In genomic region chr9:136330406-136330990, GRCh38 we compare ENCODE assay signal across 18 cellular contexts. TPM values are rescaled to one million over a fixed set of nuclear protein-coding genes. Genes with fewer than 3 reads are reported as not detected.
DNase-seq lines count a peak whose midpoint lies in the region; ATAC-seq and TF ChIP-seq lines count a peak whose summit lies in the region.
"Had no signal": no experiment of that assay in that cellular context is flagged by ENCODE, and none has a peak within 500 bp of the region (broad histone marks: within the 10 kb centered on the region; RNA-seq: fewer than 3 reads in every experiment).

No MANE protein-coding gene starts in this region.

- POLR2A ChIA-PET in AG04450 (lab: Yijun Ruan, JAX): no interaction called here

- TF ChIP-seq CTCF in AG04450 (IDR thresholded peaks at IDR 0.05; ENCODE audit: low read depth, low read length) (no peak), HFFc6 (IDR thresholded peaks at IDR 0.05) (no peak), choroid plexus epithelial cell (conservative IDR thresholded peaks at IDR 0.05; ENCODE audit: low read depth, low read length) (no peak), neural crest cell (conservative IDR thresholded peaks at IDR 0.05) (no peak)

- H3K36me3 Mint-ChIP-seq in HFFc6 (ENCODE audit: low read depth) (no peaks in the 10 kb centered on the region; the same call in 1 of the 2 replicates), neural crest cell (ENCODE audit: low read depth) (no peaks in the 10 kb centered on the region)
- H3K36me3 Mint-ChIP-seq: CD8-positive, alpha-beta memory T cell had no signal

- H3K27me3 Mint-ChIP-seq in HFFc6 (ENCODE audit: insufficient read depth) (no peaks in the 10 kb centered on the region; the same call in none of the 2 replicates), neural crest cell (ENCODE audit: low read depth) (peaks cover 3% of the 10 kb centered on the region)
- H3K27me3 Mint-ChIP-seq: CD8-positive, alpha-beta memory T cell had no signal

- H3K27ac ChIP-seq in AG04450 (ENCODE audit: low read depth, low read length): no peak overlapping the region
- H3K27ac ChIP-seq: Peyer's patch had no signal

- H3K4me3 ChIP-seq in AG04450 (ENCODE audit: low read depth, low read length) (peak overlapping the region; percentile 35), choroid plexus epithelial cell (ENCODE audit: low read depth, low read length) (peak overlapping the region; percentile 35)
- H3K4me3 ChIP-seq: GM23338, Peyer's patch had no signal

- H3K4me3 Mint-ChIP-seq in HFFc6 (peak overlapping the region; percentile 15; the same call in 1 of the 2 replicates), neural crest cell (peak overlapping the region; percentile 72)
- H3K4me3 Mint-ChIP-seq: CD8-positive, alpha-beta memory T cell; GM23338 had no signal

- no peaks in the 10 kb centered on the region for H3K27me3 ChIP-seq in AG04450 (ENCODE audit: control insufficient read depth, insufficient read depth, low read length)
- H3K27me3 ChIP-seq: BE2C, Peyer's patch had no signal

- H3K27ac Mint-ChIP-seq in HFFc6: no peak overlapping the region; the same call in 1 of the 2 replicates
- no peak overlapping the region for H3K27ac Mint-ChIP-seq in neural crest cell (ENCODE audit: unreplicated experiment)
- H3K27ac Mint-ChIP-seq: CD8-positive, alpha-beta memory T cell; GM23338 had no signal

- DNase-seq in AG04450 (ENCODE audit: low read depth, low spot score): no peak
- no peak for DNase-seq in HFFc6
- no peak for DNase-seq in choroid plexus epithelial cell (ENCODE audit: low read depth)
- no peak for DNase-seq in neural crest cell (ENCODE audit: low read depth, low spot score)
- DNase-seq in activated CD8-positive, alpha-beta memory T cell treated with anti-CD3 and anti-CD28 coated beads for 24 hours: no peak
- DNase-seq in posterior vena cava (ENCODE audit: low spot score): no peak
- DNase-seq: BE2C; CD8-positive, alpha-beta memory T cell; DND-41; GDM1; Karpas-422; NCI-H187 treated with DMSO at 0.1 percent for 48 hours; NCI-H446; NCI-H774; Peyer's patch; SHP77 treated with DMSO at 0.1 percent for 48 hours had no signal

- intact Hi-C loops in posterior vena cava (cut with DNase I): no loop called here

- H3K9me3 Mint-ChIP-seq in HFFc6: no peaks in the 10 kb centered on the region
- no peaks in the 10 kb centered on the region for H3K9me3 Mint-ChIP-seq in neural crest cell
- H3K9me3 Mint-ChIP-seq: CD8-positive, alpha-beta memory T cell; GM23338 had no signal

- H3K4me1 Mint-ChIP-seq in HFFc6 (ENCODE audit: low read depth): peaks cover 22% of the 10 kb centered on the region
- peaks cover 15% of the 10 kb centered on the region for H3K4me1 Mint-ChIP-seq in neural crest cell

- ATAC-seq in HG03097 (IDR thresholded peaks at IDR 0.05; ENCODE audit: low FRiP score, unreplicated experiment): no peak
- ATAC-seq: GM23338 had no signal

- CTCF ChIA-PET in AG04450 (lab: Charles Lee): no interaction called here

- H3K9me3 ChIP-seq in AG04450 (ENCODE audit: control insufficient read depth, insufficient read depth, low read length): peaks cover 7% of the 10 kb centered on the region; the same call in 1 of the 2 replicates
- H3K9me3 ChIP-seq: BE2C, Peyer's patch had no signal

RNA-seq across cellular contexts. Expression of gene GPSM1, which starts 3.2 kb away (rescaled TPM):
- polyA plus RNA-seq in AG04450 (2011; rRNA removed): 22.5 and 32.8 TPM in 2 replicates
- 20.8 and 28.2 TPM in 2 replicates for polyA minus RNA-seq in AG04450 (2011; rRNA and poly(A)+ RNA removed)
- total RNA-seq in HFFc6 (2021; fragmentation: NEBNext Ultra II Directional; extraction: Animal tissue kit (Norgen Biotek cat#: 25700)): 10 to 100 TPM; 50.9 to 60.2 (median 55.0) TPM
- total RNA-seq in neural crest cell: 50.8 and 56.7 TPM in 2 replicates
- total RNA-seq in posterior vena cava: 10 to 100 TPM; 13.8 to 17.0 TPM

RNA-seq across cellular contexts. Expression of gene CCDC187, which starts 26.6 kb away (rescaled TPM):
- polyA plus RNA-seq in AG04450 (2011; rRNA removed): not detected in 2 replicates
- polyA minus RNA-seq in AG04450 (2011; rRNA and poly(A)+ RNA removed): not detected in 2 replicates
- total RNA-seq in HFFc6 (2021; fragmentation: NEBNext Ultra II Directional; extraction: Animal tissue kit (Norgen Biotek cat#: 25700)): not detected
- total RNA-seq in neural crest cell (0.07 TPM in 1 of 2 replicates, not detected in the other), posterior vena cava (not detected)
- total RNA-seq: CD8-positive, alpha-beta memory T cell had no signal
- polyA plus RNA-seq: CD8-positive, alpha-beta memory T cell; GM23338 had no signal

RNA-seq across cellular contexts. Expression of gene DNLZ, which starts 33.0 kb away (rescaled TPM):
- 3.7 and 4.7 TPM in 2 replicates for polyA plus RNA-seq in AG04450 (2011; rRNA removed)
- 0.74 and 0.96 TPM in 2 replicates for polyA minus RNA-seq in AG04450 (2011; rRNA and poly(A)+ RNA removed)
- total RNA-seq in HFFc6 (2021; fragmentation: NEBNext Ultra II Directional; extraction: Animal tissue kit (Norgen Biotek cat#: 25700)): 10 to 100 TPM; 28.5 to 33.3 (median 30.4) TPM
- total RNA-seq in neural crest cell (21.3 and 21.7 TPM in 2 replicates), posterior vena cava (10 to 100 TPM; 19.9 to 23.6 TPM)

RNA-seq across cellular contexts. Expression of gene CARD9, which starts 43.0 kb away (rescaled TPM):
- 0.63 and 0.93 TPM in 2 replicates for polyA plus RNA-seq in AG04450 (2011; rRNA removed)
- polyA minus RNA-seq in AG04450 (2011; rRNA and poly(A)+ RNA removed): 0.51 and 0.87 TPM in 2 replicates
- 10 to 100 TPM in 2 of 6 experiments, 1 to 10 TPM in 4; 2.9 to 19.0 (median 3.2) TPM for total RNA-seq in HFFc6 (2021; fragmentation: NEBNext Ultra II Directional; extraction: Animal tissue kit (Norgen Biotek cat#: 25700))
- total RNA-seq in neural crest cell (1.3 and 1.4 TPM in 2 replicates), posterior vena cava (1 to 10 TPM; 3.1 to 3.9 TPM)
- polyA plus RNA-seq: CD8-positive, alpha-beta memory T cell had no signal
